ENCODE assay signal across 20 cellular contexts in genomic region chr1:43299101-43299500, GRCh38. TPM values are rescaled to one million over a fixed set of nuclear protein-coding genes. Genes with fewer than 3 reads are reported as not detected.
A peak's percentile ranks its signal among the peaks of the same experiment; 100 is the strongest.
DNase-seq lines count a peak whose midpoint lies in the region; ATAC-seq, FAIRE-seq and TF ChIP-seq lines count a peak whose summit lies in the region.
"Had no signal": no experiment of that assay in that cellular context is flagged by ENCODE, and none has a peak within 500 bp of the region (broad histone marks: within the 10 kb centered on the region; RNA-seq: fewer than 3 reads in every experiment).

No MANE protein-coding gene starts in this region.

- H3K27ac ChIP-seq in cingulate gyrus (ENCODE audit: low read depth, low read length) (peak overlapping the region; percentile 57), H1 (ENCODE audit: low read depth, low read length) (no peak overlapping the region), thyroid gland (peak overlapping the region; percentile 97 to 100 (median 97))
- H3K27ac ChIP-seq: RWPE1 had no signal

- H3K9me3 ChIP-seq in H1 (ENCODE audit: insufficient read depth in 2 of 2, low read depth in 1 of 2, low read length in 1 of 2): no peaks in the 10 kb centered on the region
- H3K9me3 ChIP-seq in thyroid gland: no peaks in the 10 kb centered on the region
- H3K9me3 ChIP-seq: BLaER1 had no signal

- H3K14ac ChIP-seq in H1 (ENCODE audit: insufficient read length): no peak overlapping the region

- no peak overlapping the region for H4K91ac ChIP-seq in H1 (replicated peaks; ENCODE audit: insufficient read length, low read length)

- H2AK5ac ChIP-seq in H1 (ENCODE audit: low read depth, low read length): no peak overlapping the region

- H3K9me3 Mint-ChIP-seq in neural crest cell (no peaks in the 10 kb centered on the region), type B pancreatic cell (no peaks in the 10 kb centered on the region)
- H3K9me3 Mint-ChIP-seq: CD8-positive, alpha-beta memory T cell had no signal

- no peak for TF ChIP-seq CTCF in H1 (IDR thresholded peaks at IDR 0.05; ENCODE audit: control extremely low read depth in 1 of 3, insufficient read depth in 1 of 3, low read depth in 1 of 3, low read length in 3 of 3)
- TF ChIP-seq CTCF in neural crest cell (conservative IDR thresholded peaks at IDR 0.05): no peak
- TF ChIP-seq CTCF in thyroid gland (IDR thresholded peaks at IDR 0.05): no peak
- TF ChIP-seq CTCF in type B pancreatic cell (conservative IDR thresholded peaks at IDR 0.05): no peak

- H3K27me3 ChIP-seq in H1 (replicated peaks in 1 of 4; ENCODE audit: control insufficient read depth in 3 of 4, extremely low read depth in 1 of 4, insufficient read depth in 3 of 4, low read length in 3 of 4) (no peaks in the 10 kb centered on the region), thyroid gland (no peaks in the 10 kb centered on the region)
- H3K27me3 ChIP-seq: BLaER1 had no signal

- H3K27ac Mint-ChIP-seq in neural crest cell (ENCODE audit: unreplicated experiment): peak overlapping the region; percentile 12
- H3K27ac Mint-ChIP-seq in type B pancreatic cell: no peak overlapping the region
- H3K27ac Mint-ChIP-seq: CD8-positive, alpha-beta memory T cell had no signal

- H3K18ac ChIP-seq in H1 (ENCODE audit: extremely low read depth, low read length): no peak overlapping the region

- H4K8ac ChIP-seq in H1 (ENCODE audit: extremely low read depth, insufficient read depth, low read length): no peak overlapping the region

- no peak overlapping the region for H3K4me3 ChIP-seq in H1 (ENCODE audit: extremely low read depth in 1 of 4, insufficient read depth in 2 of 4, low read depth in 3 of 4, low read length in 4 of 4)
- H3K4me3 ChIP-seq in thyroid gland (replicated peaks in 1 of 3): no peak overlapping the region
- H3K4me3 ChIP-seq: BLaER1 had no signal

- H3K27me3 Mint-ChIP-seq in neural crest cell (ENCODE audit: low read depth): no peaks in the 10 kb centered on the region
- peaks cover under 1% of the 10 kb centered on the region for H3K27me3 Mint-ChIP-seq in type B pancreatic cell

- H3K36me3 ChIP-seq in H1 (ENCODE audit: control insufficient read depth in 2 of 4, insufficient read depth in 4 of 4, low read length in 3 of 4): no peaks in the 10 kb centered on the region
- H3K36me3 ChIP-seq in thyroid gland: no peaks in the 10 kb centered on the region
- H3K36me3 ChIP-seq: BLaER1 had no signal

- no peak overlapping the region for H3K56ac ChIP-seq in H1 (replicated peaks; ENCODE audit: insufficient read length, low read depth, low read length)

- ATAC-seq in left colon: no peak

- no peak overlapping the region for H3K4me3 Mint-ChIP-seq in neural crest cell
- H3K4me3 Mint-ChIP-seq in type B pancreatic cell: no peak overlapping the region
- H3K4me3 Mint-ChIP-seq: CD8-positive, alpha-beta memory T cell had no signal

- no peak overlapping the region for H3K4ac ChIP-seq in H1 (replicated peaks; ENCODE audit: insufficient read length, low read depth, low read length)

- no peak overlapping the region for H2BK12ac ChIP-seq in H1 (ENCODE audit: low read depth, low read length)

- no peaks in the 10 kb centered on the region; the same call in 1 of the 2 replicates for H3K23me2 ChIP-seq in H1 (ENCODE audit: low read depth, low read length)

- H3K36me3 Mint-ChIP-seq in neural crest cell (ENCODE audit: low read depth): no peaks in the 10 kb centered on the region
- H3K36me3 Mint-ChIP-seq in type B pancreatic cell: no peaks in the 10 kb centered on the region
- H3K36me3 Mint-ChIP-seq: CD8-positive, alpha-beta memory T cell had no signal

- POLR2A ChIA-PET in H1 (lab: Charles Lee; ENCODE audit: partially characterized antibody): interaction anchor here (0.7 to 1.4 kb wide), 2 partner anchors 13 to 14 kb away, joined by 3 read pairs; partner anchors contain the start of gene C1orf210

- peak overlapping the region; percentile 70; the same call in 1 of the 2 replicates for H2AFZ ChIP-seq in H1 (ENCODE audit: low read length)

- no peak overlapping the region for H3K9ac ChIP-seq in H1 (replicated peaks in 1 of 4; ENCODE audit: extremely low read depth in 1 of 4, low read depth in 3 of 4, low read length in 3 of 4)
- H3K9ac ChIP-seq: BLaER1 had no signal

- H2BK120ac ChIP-seq in H1 (replicated peaks; ENCODE audit: low read depth, low read length): no peak overlapping the region

- no peak for FAIRE-seq in H1 (lab: Jason Lieb, UNC)

- H2BK15ac ChIP-seq in H1 (ENCODE audit: low read length): no peak overlapping the region

- H3K79me1 ChIP-seq in H1 (ENCODE audit: low read depth, low read length): no peaks in the 10 kb centered on the region

- no peak overlapping the region for H3K23ac ChIP-seq in H1 (ENCODE audit: insufficient read length)

- H3K4me2 ChIP-seq in H1 (ENCODE audit: insufficient read depth in 1 of 2, low read depth in 2 of 2, low read length in 2 of 2): no peak overlapping the region
- H3K4me2 ChIP-seq: BLaER1 had no signal

- no peak for TF ChIP-seq EP300 in H1 (IDR thresholded peaks at IDR 0.05; ENCODE audit: borderline replicate concordance in 1 of 2, low read depth in 2 of 2, low read length in 2 of 2)

- peaks cover 1 to 8% (median 6%) of the 10 kb centered on the region in 4 experiments; a peak in 5 of 7 replicates for H3K4me1 ChIP-seq in H1 (replicated peaks in 1 of 4; ENCODE audit: control insufficient read depth in 3 of 4, insufficient read depth in 4 of 4, low read length in 3 of 4)
- H3K4me1 ChIP-seq in thyroid gland: peaks cover 89 to 94% of the 10 kb centered on the region in 2 donors

- no peaks in the 10 kb centered on the region for H3K79me2 ChIP-seq in H1 (ENCODE audit: control insufficient read depth in 1 of 2, insufficient read depth in 2 of 2, low read length in 2 of 2)

- no peak overlapping the region for H2BK5ac ChIP-seq in H1 (ENCODE audit: low read depth, low read length)

- H2BK20ac ChIP-seq in H1 (ENCODE audit: low read length): no peak overlapping the region

- TF ChIP-seq POLR2A in H1 (IDR thresholded peaks at IDR 0.05; ENCODE audit: control extremely low read depth in 1 of 2, low read depth in 2 of 2, low read length in 2 of 2): no peak
- TF ChIP-seq POLR2A in thyroid gland (IDR thresholded peaks at IDR 0.05): peak in 1 of 2 donors; percentile 74

- H4K20me1 ChIP-seq in H1 (replicated peaks in 1 of 2; ENCODE audit: control insufficient read depth in 1 of 2, insufficient read depth in 2 of 2, low read length in 2 of 2): no peaks in the 10 kb centered on the region
- H4K20me1 ChIP-seq: BLaER1 had no signal

- H4K5ac ChIP-seq in H1 (ENCODE audit: insufficient read length, low read depth, low read length): no peak overlapping the region

- intact Hi-C loops in thyroid gland (cut with DNase I): no loop called here
- intact Hi-C loops in left colon (cut with DNase I, micrococcal nuclease): no loop called here

- TF ChIP-seq RAD21 in H1 (IDR thresholded peaks at IDR 0.05 in 1 of 2, conservative IDR thresholded peaks at IDR 0.05 in 1 of 2; ENCODE audit: low read depth in 2 of 2, low read length in 2 of 2): no peak

- CTCF ChIA-PET in H1 (lab: Charles Lee; ENCODE audit: partially characterized antibody): interaction anchor here (0.7 to 1.5 kb wide), 3 partner anchors 13 to 59 kb away, joined by 3 read pairs; no protein-coding TSS in a partner anchor

- DNase-seq in H1 (ENCODE audit: low read depth in 1 of 2, low spot score in 2 of 2) (no peak), neural crest cell (ENCODE audit: low read depth, low spot score) (no peak), thyroid gland (peak; percentile 56 to 70), type B pancreatic cell (ENCODE audit: extremely low spot score, unreplicated experiment) (no peak), left colon (no peak)
- DNase-seq in activated CD4-positive, alpha-beta T cell treated with anti-CD3 and anti-CD28 coated beads, Interleukin-2, amount 50 U/mL, for 1 hour: no peak
- DNase-seq: CD8-positive, alpha-beta memory T cell; DND-41; GDM1; KG1; NCI-H1092; NCI-H226; NCI-H526 treated with DMSO at 0.1 percent for 48 hours; NK-92 treated with Interleukin-12 subunit alpha and Interleukin-12 subunit beta, amount 100 ng/mL, for 24 hours had no signal

- H3K4me1 Mint-ChIP-seq in neural crest cell (peaks cover 48% of the 10 kb centered on the region), type B pancreatic cell (ENCODE audit: unreplicated experiment) (peaks cover 20% of the 10 kb centered on the region)

RNA-seq across cellular contexts. Expression of gene TIE1, which starts 1.7 kb away (rescaled TPM):
- total RNA-seq in H1 (2021; fragmentation: NEBNext Ultra II Directional; extraction: Animal tissue kit (Norgen Biotek cat#: 25700)): 2.2 and 2.7 TPM in 2 replicates
- 0.74 and 1.5 TPM in 2 replicates for polyA plus RNA-seq in H1 (2011; rRNA removed)
- polyA plus RNA-seq in H1 (2011; cell fraction: cytosol; rRNA removed): 1.2 TPM
- 3.8 TPM for polyA plus RNA-seq in H1 (2011; cell fraction: nucleus; rRNA removed)
- 1.1 to 1.7 TPM (median 1.6 TPM) in 4 replicates for polyA plus RNA-seq in H1 (2012, experiment 1 of 2)
- polyA plus RNA-seq in H1 (2012, experiment 2 of 2): 1.4 TPM
- polyA plus RNA-seq in H1 (2013, experiment 1 of 2): 5.6 TPM
- 4.5 TPM for polyA plus RNA-seq in H1 (2013, experiment 2 of 2)
- 1.7 and 1.9 TPM in 2 replicates for polyA minus RNA-seq in H1 (2011; rRNA and poly(A)+ RNA removed)
- 5.9 TPM for polyA minus RNA-seq in H1 (2011; cell fraction: cytosol; rRNA and poly(A)+ RNA removed)
- polyA minus RNA-seq in H1 (2011; cell fraction: nucleus; rRNA and poly(A)+ RNA removed): 3.0 TPM
- total RNA-seq in neural crest cell: 2.2 and 2.8 TPM in 2 replicates
- total RNA-seq in thyroid gland: 10 to 100 TPM; 30.6 to 65.1 (median 47.7) TPM
- 1.3 TPM in 1 of 2 replicates, not detected in the other for total RNA-seq in type B pancreatic cell (ENCODE audit: low replicate concordance)
- 1 to 10 TPM; 4.9 to 7.6 TPM for total RNA-seq in left colon
- polyA plus RNA-seq: CD8-positive, alpha-beta memory T cell had no signal

RNA-seq across cellular contexts. Expression of gene C1orf210, which starts 13.7 kb away (rescaled TPM):
- 10.6 and 12.0 TPM in 2 replicates for total RNA-seq in H1 (2021; fragmentation: NEBNext Ultra II Directional; extraction: Animal tissue kit (Norgen Biotek cat#: 25700))
- polyA plus RNA-seq in H1 (2011; rRNA removed): 27.9 and 29.9 TPM in 2 replicates
- 25.0 TPM for polyA plus RNA-seq in H1 (2011; cell fraction: cytosol; rRNA removed)
- 10.0 TPM for polyA plus RNA-seq in H1 (2011; cell fraction: nucleus; rRNA removed)
- 10.1 to 12.6 TPM (median 10.7 TPM) in 4 replicates for polyA plus RNA-seq in H1 (2012, experiment 1 of 2)
- 13.0 TPM for polyA plus RNA-seq in H1 (2012, experiment 2 of 2)
- polyA plus RNA-seq in H1 (2013, experiment 1 of 2): 13.8 TPM
- polyA plus RNA-seq in H1 (2013, experiment 2 of 2): 16.0 TPM
- 14.1 and 15.4 TPM in 2 replicates for polyA minus RNA-seq in H1 (2011; rRNA and poly(A)+ RNA removed)
- 5.4 TPM for polyA minus RNA-seq in H1 (2011; cell fraction: cytosol; rRNA and poly(A)+ RNA removed)
- polyA minus RNA-seq in H1 (2011; cell fraction: nucleus; rRNA and poly(A)+ RNA removed): 5.0 TPM
- total RNA-seq in neural crest cell (not detected in 2 replicates), thyroid gland (10 to 100 TPM; 22.7 to 49.7 (median 36.3) TPM), type B pancreatic cell (ENCODE audit: low replicate concordance) (9.9 and 17.2 TPM in 2 replicates), left colon (10 to 100 TPM; 76.9 to 97.8 TPM)
- total RNA-seq: CD8-positive, alpha-beta memory T cell; H4; M059J had no signal
- polyA plus RNA-seq: AG04450; CD8-positive, alpha-beta memory T cell had no signal

RNA-seq across cellular contexts. Expression of gene TMEM125, which starts 29.3 kb away (rescaled TPM):
- 24.6 and 26.5 TPM in 2 replicates for total RNA-seq in H1 (2021; fragmentation: NEBNext Ultra II Directional; extraction: Animal tissue kit (Norgen Biotek cat#: 25700))
- polyA plus RNA-seq in H1 (2011; rRNA removed): 46.7 and 54.2 TPM in 2 replicates
- polyA plus RNA-seq in H1 (2011; cell fraction: cytosol; rRNA removed): 46.6 TPM
- 76.7 TPM for polyA plus RNA-seq in H1 (2011; cell fraction: nucleus; rRNA removed)
- polyA plus RNA-seq in H1 (2012, experiment 1 of 2): 14.5 to 42.9 TPM (median 25.8 TPM) in 4 replicates
- 26.3 TPM for polyA plus RNA-seq in H1 (2012, experiment 2 of 2)
- 15.4 TPM for polyA plus RNA-seq in H1 (2013, experiment 1 of 2)
- polyA plus RNA-seq in H1 (2013, experiment 2 of 2): 16.1 TPM
- 22.8 and 31.0 TPM in 2 replicates for polyA minus RNA-seq in H1 (2011; rRNA and poly(A)+ RNA removed)
- 25.0 TPM for polyA minus RNA-seq in H1 (2011; cell fraction: cytosol; rRNA and poly(A)+ RNA removed)
- 20.6 TPM for polyA minus RNA-seq in H1 (2011; cell fraction: nucleus; rRNA and poly(A)+ RNA removed)
- 0.14 TPM in 1 of 2 replicates, not detected in the other for total RNA-seq in neural crest cell
- total RNA-seq in thyroid gland: 100 to 1,000 TPM in 2 of 4 donors, 10 to 100 TPM in 2; 50.8 to 127 (median 89.8) TPM
- total RNA-seq in type B pancreatic cell (ENCODE audit: low replicate concordance): 19.8 and 51.7 TPM in 2 replicates
- 10 to 100 TPM; 52.4 to 63.3 TPM for total RNA-seq in left colon
- total RNA-seq: CD8-positive, alpha-beta memory T cell; H4; M059J had no signal
- polyA plus RNA-seq: AG04450; CD8-positive, alpha-beta memory T cell had no signal

RNA-seq across cellular contexts. Expression of gene MPL, which starts 38.5 kb away (rescaled TPM):
- total RNA-seq in H1 (2021; fragmentation: NEBNext Ultra II Directional; extraction: Animal tissue kit (Norgen Biotek cat#: 25700)): not detected in 2 replicates
- 0.08 and 0.11 TPM in 2 replicates for polyA plus RNA-seq in H1 (2011; rRNA removed)
- not detected for polyA plus RNA-seq in H1 (2011; cell fraction: cytosol; rRNA removed)
- polyA plus RNA-seq in H1 (2011; cell fraction: nucleus; rRNA removed): 0.07 TPM
- polyA plus RNA-seq in H1 (2012, experiment 1 of 2): 0.27 to 0.55 TPM (median 0.43 TPM) in 3 of 4 replicates, not detected in the other
- not detected for polyA plus RNA-seq in H1 (2012, experiment 2 of 2)
- polyA plus RNA-seq in H1 (2013, experiment 1 of 2): 0.04 TPM
- polyA plus RNA-seq in H1 (2013, experiment 2 of 2): 0.09 TPM
- 0.15 TPM in 1 of 2 replicates, not detected in the other for polyA minus RNA-seq in H1 (2011; rRNA and poly(A)+ RNA removed)
- not detected for polyA minus RNA-seq in H1 (2011; cell fraction: cytosol; rRNA and poly(A)+ RNA removed)
- polyA minus RNA-seq in H1 (2011; cell fraction: nucleus; rRNA and poly(A)+ RNA removed): not detected
- total RNA-seq in neural crest cell (not detected in 2 replicates), thyroid gland (under 1 TPM in 2 of 4 donors, not detected in 2; 0.22 to 0.29 TPM), type B pancreatic cell (ENCODE audit: low replicate concordance) (not detected in 2 replicates), left colon (under 1 TPM in 1 of 2 donors, not detected in 1; 0.56 TPM)
- total RNA-seq: CD8-positive, alpha-beta memory T cell; H4; M059J had no signal
- polyA plus RNA-seq: AG04450; CD8-positive, alpha-beta memory T cell had no signal

RNA-seq across cellular contexts. Expression of gene CDC20, which starts 59.7 kb away (rescaled TPM):
- 221 and 252 TPM in 2 replicates for total RNA-seq in H1 (2021; fragmentation: NEBNext Ultra II Directional; extraction: Animal tissue kit (Norgen Biotek cat#: 25700))
- polyA plus RNA-seq in H1 (2011; rRNA removed): 214 and 350 TPM in 2 replicates
- polyA plus RNA-seq in H1 (2011; cell fraction: cytosol; rRNA removed): 234 TPM
- polyA plus RNA-seq in H1 (2011; cell fraction: nucleus; rRNA removed): 399 TPM
- polyA plus RNA-seq in H1 (2012, experiment 1 of 2): 231 to 283 TPM (median 258 TPM) in 4 replicates
- 321 TPM for polyA plus RNA-seq in H1 (2012, experiment 2 of 2)
- polyA plus RNA-seq in H1 (2013, experiment 1 of 2): 136 TPM
- 131 TPM for polyA plus RNA-seq in H1 (2013, experiment 2 of 2)
- 219 and 368 TPM in 2 replicates for polyA minus RNA-seq in H1 (2011; rRNA and poly(A)+ RNA removed)
- polyA minus RNA-seq in H1 (2011; cell fraction: cytosol; rRNA and poly(A)+ RNA removed): 160 TPM
- polyA minus RNA-seq in H1 (2011; cell fraction: nucleus; rRNA and poly(A)+ RNA removed): 98.7 TPM
- total RNA-seq in neural crest cell: 180 and 196 TPM in 2 replicates
- total RNA-seq in thyroid gland: 1 to 10 TPM in 3 of 4 donors, under 1 TPM in 1; 0.54 to 3.9 (median 2.2) TPM
- 33.9 and 114 TPM in 2 replicates for total RNA-seq in type B pancreatic cell (ENCODE audit: low replicate concordance)
- 10 to 100 TPM; 10.5 to 24.3 TPM for total RNA-seq in left colon

Comparison
In these comparisons a context has a peak if more than half of its experiments do, and no peak if none do; other contexts are left out.
1. DNase-seq: peak in thyroid gland (2 of 2); none in H1 (0 of 2), neural crest cell (single experiment), activated CD4-positive, alpha-beta T cell treated with anti-CD3 and anti-CD28 coated beads, Interleukin-2, amount 50 U/mL, for 1 hour (single experiment), type B pancreatic cell (single experiment) and left colon (0 of 2).
2. RNA of gene C1orf210, which starts 13.7 kb away (total RNA-seq): 76.9 to 97.8 TPM in left colon, 22.7 to 49.7 TPM in thyroid gland, 10.6 to 12.0 TPM in H1 and 9.9 to 17.2 TPM in type B pancreatic cell; not detected in neural crest cell; every median in the first group is over 10 times any median in the second.
3. RNA of gene TMEM125, which starts 29.3 kb away (total RNA-seq): 50.8 to 127 TPM in thyroid gland, 52.4 to 63.3 TPM in left colon, 24.6 to 26.5 TPM in H1 and 19.8 to 51.7 TPM in type B pancreatic cell; 0.14 TPM in neural crest cell; every median in the first group is over 10 times any median in the second.